Comparison of ENCODE assay signal across 17 cellular contexts in genomic region chr2:124018894-124019293, GRCh38. TPM values are rescaled to one million over a fixed set of nuclear protein-coding genes. Genes with fewer than 3 reads are reported as not detected.
A peak's percentile ranks its signal among the peaks of the same experiment; 100 is the strongest.
DNase-seq lines count a peak whose midpoint lies in the region; ATAC-seq and TF ChIP-seq lines count a peak whose summit lies in the region.
"Had no signal": no experiment of that assay in that cellular context is flagged by ENCODE, and none has a peak within 500 bp of the region (broad histone marks: within the 10 kb centered on the region; RNA-seq: fewer than 3 reads in every experiment).

No MANE protein-coding gene starts in this region.

- H3K9me3 ChIP-seq in cardiac muscle cell (ENCODE audit: low read depth) = no peaks in the 10 kb centered on the region
- H3K9me3 ChIP-seq in right atrium auricular region = no peaks in the 10 kb centered on the region
- no peaks in the 10 kb centered on the region for H3K9me3 ChIP-seq in OCI-LY3 (ENCODE audit: insufficient read depth, low read length)
- H3K9me3 ChIP-seq in esophagus squamous epithelium = no peaks in the 10 kb centered on the region
- no peaks in the 10 kb centered on the region for H3K9me3 ChIP-seq in T-helper 17 cell (ENCODE audit: control insufficient read depth, low read length, poor library complexity, severe bottlenecking)
- H3K9me3 ChIP-seq: colonic mucosa, ovary had no signal

- no peaks in the 10 kb centered on the region for H3K79me2 ChIP-seq in OCI-LY3 (ENCODE audit: low read length)

- ATAC-seq in GM21529 (IDR thresholded peaks at IDR 0.05; ENCODE audit: unreplicated experiment) (no peak), T-helper 17 cell (no peak)
- ATAC-seq: left ventricle myocardium superior had no signal

- peak; percentile 47 for TF ChIP-seq CTCF in cardiac muscle cell (IDR thresholded peaks at IDR 0.05; ENCODE audit: low read depth, low read length)
- no peak for TF ChIP-seq CTCF in right atrium auricular region (IDR thresholded peaks at IDR 0.05)
- TF ChIP-seq CTCF in OCI-LY3 (IDR thresholded peaks at IDR 0.05; ENCODE audit: low read depth, low read length) = peak; percentile 41
- peak; percentile 49 for TF ChIP-seq CTCF in endothelial cell (IDR thresholded peaks at IDR 0.05; ENCODE audit: unreplicated experiment)
- peak; percentile 63 for TF ChIP-seq CTCF in type B pancreatic cell (conservative IDR thresholded peaks at IDR 0.05)
- TF ChIP-seq CTCF in esophagus squamous epithelium (IDR thresholded peaks at IDR 0.05) = no peak

- DNase-seq in cardiac muscle cell (ENCODE audit: low read depth in 1 of 2, low spot score in 1 of 2) = peak in 1 of 2 donors; percentile 46
- DNase-seq in right atrium auricular region (ENCODE audit: low spot score) = no peak
- peak; percentile 14 for DNase-seq in endothelial cell (ENCODE audit: low spot score)
- DNase-seq in type B pancreatic cell (ENCODE audit: extremely low spot score, unreplicated experiment) = no peak
- no peak for DNase-seq in esophagus squamous epithelium (lab: John Stamatoyannopoulos, UW)
- DNase-seq in T-helper 17 cell = no peak
- DNase-seq: activated CD4-positive, alpha-beta T cell treated with anti-CD3 and anti-CD28 coated beads for 1 hour; activated effector memory CD4-positive, alpha-beta T cell treated with anti-CD3 and anti-CD28 coated beads, Interleukin-2, amount 50 U/mL, for 16 hours; colonic mucosa; left ventricle myocardium superior; MV-4-11; ovary; SHP77 had no signal

- H3K4me1 Mint-ChIP-seq in endothelial cell (ENCODE audit: unreplicated experiment) = no peaks in the 10 kb centered on the region
- H3K4me1 Mint-ChIP-seq in type B pancreatic cell (ENCODE audit: unreplicated experiment) = no peaks in the 10 kb centered on the region
- no peaks in the 10 kb centered on the region for H3K4me1 Mint-ChIP-seq in T-helper 17 cell

- H3K4me2 ChIP-seq in OCI-LY3 (ENCODE audit: low read length) = no peak overlapping the region

- H3K9me3 Mint-ChIP-seq in endothelial cell (ENCODE audit: unreplicated experiment) (no peaks in the 10 kb centered on the region), type B pancreatic cell (no peaks in the 10 kb centered on the region)

- no peaks in the 10 kb centered on the region for H3K36me3 ChIP-seq in cardiac muscle cell
- no peaks in the 10 kb centered on the region for H3K36me3 ChIP-seq in right atrium auricular region
- no peaks in the 10 kb centered on the region for H3K36me3 ChIP-seq in OCI-LY3 (replicated peaks; ENCODE audit: low read depth, low read length)
- no peaks in the 10 kb centered on the region for H3K36me3 ChIP-seq in esophagus squamous epithelium
- H3K36me3 ChIP-seq: colonic mucosa, ovary had no signal

- no peak overlapping the region for H3K4me3 ChIP-seq in cardiac muscle cell
- no peak overlapping the region for H3K4me3 ChIP-seq in right atrium auricular region
- no peak overlapping the region for H3K4me3 ChIP-seq in OCI-LY3 (ENCODE audit: low read length)
- no peak overlapping the region for H3K4me3 ChIP-seq in esophagus squamous epithelium
- H3K4me3 ChIP-seq: colonic mucosa, ovary had no signal

- intact Hi-C loops in esophagus squamous epithelium (cut with DNase I) = no loop called here

- no peak overlapping the region for H3K27ac ChIP-seq in cardiac muscle cell
- no peak overlapping the region for H3K27ac ChIP-seq in right atrium auricular region
- no peak overlapping the region for H3K27ac ChIP-seq in OCI-LY3 (ENCODE audit: low read length)
- H3K27ac ChIP-seq in esophagus squamous epithelium = no peak overlapping the region
- H3K27ac ChIP-seq: colonic mucosa, epithelial cell of prostate, ovary had no signal

- H3K4me3 Mint-ChIP-seq in endothelial cell (ENCODE audit: unreplicated experiment) (no peak overlapping the region), type B pancreatic cell (no peak overlapping the region), T-helper 17 cell (no peak overlapping the region)

- H4K20me1 ChIP-seq in OCI-LY3 (ENCODE audit: insufficient read depth, low read length) = no peaks in the 10 kb centered on the region

- H3K9ac ChIP-seq in OCI-LY3 (ENCODE audit: low read length) = no peak overlapping the region

- H3K27ac Mint-ChIP-seq in endothelial cell (ENCODE audit: unreplicated experiment) (no peak overlapping the region), type B pancreatic cell (no peak overlapping the region), T-helper 17 cell (no peak overlapping the region)

- H3K27me3 Mint-ChIP-seq in endothelial cell (ENCODE audit: unreplicated experiment) = no peaks in the 10 kb centered on the region
- peaks cover 29% of the 10 kb centered on the region for H3K27me3 Mint-ChIP-seq in type B pancreatic cell
- H3K27me3 Mint-ChIP-seq in T-helper 17 cell = no peaks in the 10 kb centered on the region

- no peaks in the 10 kb centered on the region for H3K4me1 ChIP-seq in cardiac muscle cell (ENCODE audit: low read depth)
- no peaks in the 10 kb centered on the region for H3K4me1 ChIP-seq in right atrium auricular region
- H3K4me1 ChIP-seq in OCI-LY3 (ENCODE audit: low read length) = no peaks in the 10 kb centered on the region
- H3K4me1 ChIP-seq in esophagus squamous epithelium = no peaks in the 10 kb centered on the region
- H3K4me1 ChIP-seq: colonic mucosa had no signal

- H3K36me3 Mint-ChIP-seq in endothelial cell (ENCODE audit: low read depth, unreplicated experiment) = no peaks in the 10 kb centered on the region
- no peaks in the 10 kb centered on the region for H3K36me3 Mint-ChIP-seq in type B pancreatic cell
- H3K36me3 Mint-ChIP-seq in T-helper 17 cell (ENCODE audit: low read depth) = no peaks in the 10 kb centered on the region

- TF ChIP-seq POLR2A in esophagus squamous epithelium (IDR thresholded peaks at IDR 0.05) = no peak

- H3K27me3 ChIP-seq in cardiac muscle cell = peaks cover 32% of the 10 kb centered on the region
- peaks cover 0 to under 1% of the 10 kb centered on the region in 2 donors for H3K27me3 ChIP-seq in right atrium auricular region
- H3K27me3 ChIP-seq in OCI-LY3 (ENCODE audit: low read depth, low read length) = 0 out of 2 replicates have a peak, but pooled peaks cover 4% of the 10 kb centered on the region
- peaks cover 0 to 5% (median 0%) of the 10 kb centered on the region in 4 donors for H3K27me3 ChIP-seq in esophagus squamous epithelium
- H3K27me3 ChIP-seq: colonic mucosa, ovary had no signal

- no peak overlapping the region for H2AFZ ChIP-seq in OCI-LY3 (ENCODE audit: low read depth, low read length)

RNA-seq across cellular contexts. Expression of gene CNTNAP5, which starts 6.2 kb away (rescaled TPM):
- total RNA-seq in cardiac muscle cell (0.03 TPM in 1 of 2 replicates, not detected in the other), right atrium auricular region (not detected), endothelial cell (ENCODE audit: unreplicated experiment) (5.0 TPM), type B pancreatic cell (ENCODE audit: low replicate concordance) (3.3 and 5.0 TPM in 2 replicates), esophagus squamous epithelium (not detected), T-helper 17 cell (not detected)
- not detected in 2 replicates for polyA plus RNA-seq in cardiac muscle cell
- total RNA-seq: left ventricle myocardium superior, ovary, skeletal muscle tissue had no signal
- polyA plus RNA-seq: ovary had no signal

Comparison
In these comparisons a context has a peak if more than half of its experiments do, and no peak if none do; other contexts are left out.
1. CTCF ChIP-seq: peak in cardiac muscle cell (single experiment), OCI-LY3 (single experiment), endothelial cell (single experiment) and type B pancreatic cell (single experiment); none in right atrium auricular region (0 of 2) and esophagus squamous epithelium (0 of 6).